22 cellular contexts compared by ENCODE assay signal in genomic region chr14:52589646-52590045, GRCh38.
"Had no signal": no experiment of that assay in that cellular context is flagged by ENCODE, and none has a peak within 500 bp of the region (broad histone marks: within the 10 kb centered on the region; RNA-seq: fewer than 3 reads in every experiment).

No MANE protein-coding gene starts in this region.

- H3K27ac Mint-ChIP-seq: natural killer cell; stimulated activated effector memory CD8-positive, alpha-beta T cell treated with anti-CD3 and anti-CD28 coated beads, Interleukin-12 subunit alpha, Interleukin-12 subunit beta, amount 100 ng/mL, for 72 hours; type B pancreatic cell had no signal

- ATAC-seq: gastrocnemius medialis; left lobe of liver; psoas muscle; right cardiac atrium; stimulated activated effector memory CD8-positive, alpha-beta T cell treated with anti-CD3 and anti-CD28 coated beads, Interleukin-12 subunit alpha, Interleukin-12 subunit beta, amount 100 ng/mL, for 72 hours; stimulated activated naive CD8-positive, alpha-beta T cell treated with anti-CD3 and anti-CD28 coated beads, Interleukin-15, Interleukin-2, amounts not matched to agents 100 U/mL and 50 U/mL, for 24 hours had no signal

- H3K4me3 Mint-ChIP-seq: natural killer cell; stimulated activated effector memory CD8-positive, alpha-beta T cell treated with anti-CD3 and anti-CD28 coated beads, Interleukin-12 subunit alpha, Interleukin-12 subunit beta, amount 100 ng/mL, for 72 hours; type B pancreatic cell had no signal

- DNase-seq: dorsolateral prefrontal cortex; effector CD4-positive, alpha-beta T cell; gastrocnemius medialis; head of caudate nucleus; mesendoderm; midbrain; natural killer cell; occipital lobe; ovary; posterior cingulate gyrus; psoas muscle; right cardiac atrium; sigmoid colon; stimulated activated CD4-positive, alpha-beta T cell treated with anti-CD3 and anti-CD28 coated beads, Interleukin-2, amount 100 ng/mL, for 24 hours; stimulated activated CD4-positive, alpha-beta T cell treated with anti-CD3 and anti-CD28 coated beads, Interleukin-4, amount 100 ng/mL, for 24 hours; stimulated activated naive CD8-positive, alpha-beta T cell treated with anti-CD3 and anti-CD28 coated beads, Interleukin-15, Interleukin-2, amounts not matched to agents 100 U/mL and 50 U/mL, for 24 hours; substantia nigra; testis; tibial artery had no signal

- H3K27me3 ChIP-seq: dorsolateral prefrontal cortex, gastrocnemius medialis, ovary, sigmoid colon, testis, tibial artery had no signal

- H3K4me3 ChIP-seq: dorsolateral prefrontal cortex, gastrocnemius medialis, ovary, psoas muscle, sigmoid colon, testis, tibial artery had no signal

- H3K9me3 ChIP-seq: gastrocnemius medialis, ovary, sigmoid colon, testis had no signal

- H3K36me3 ChIP-seq: gastrocnemius medialis, ovary, sigmoid colon, tibial artery had no signal

- H3K27ac ChIP-seq: dorsolateral prefrontal cortex, gastrocnemius medialis, ovary, psoas muscle, sigmoid colon, testis, tibial artery had no signal

- H3K4me1 ChIP-seq: gastrocnemius medialis, psoas muscle, sigmoid colon, testis, tibial artery had no signal

- H3K4me1 Mint-ChIP-seq: natural killer cell; stimulated activated effector memory CD8-positive, alpha-beta T cell treated with anti-CD3 and anti-CD28 coated beads, Interleukin-12 subunit alpha, Interleukin-12 subunit beta, amount 100 ng/mL, for 72 hours had no signal

- H3K9me3 Mint-ChIP-seq: type B pancreatic cell had no signal

- H3K27me3 Mint-ChIP-seq: type B pancreatic cell had no signal

- H3K36me3 Mint-ChIP-seq: natural killer cell; stimulated activated effector memory CD8-positive, alpha-beta T cell treated with anti-CD3 and anti-CD28 coated beads, Interleukin-12 subunit alpha, Interleukin-12 subunit beta, amount 100 ng/mL, for 72 hours had no signal
